ENCODE assay signal across 23 cellular contexts in genomic region chr2:71681626-71682025, GRCh38.
"Had no signal": no experiment of that assay in that cellular context is flagged by ENCODE, and none has a peak within 500 bp of the region (broad histone marks: within the 10 kb centered on the region; RNA-seq: fewer than 3 reads in every experiment).

No MANE protein-coding gene starts in this region.

- H3K4me3 Mint-ChIP-seq: effector memory CD8-positive, alpha-beta T cell; immature natural killer cell; naive thymus-derived CD8-positive, alpha-beta T cell; nephron progenitor cell; stimulated activated memory B cell treated with anti-CD40 and anti-IgM and Interleukin-4, amounts not matched to agents 10 μg/mL and 1 μg/mL and 100 μg/mL, for 72 hours; stimulated activated naive CD8-positive, alpha-beta T cell treated with anti-CD3 and anti-CD28 coated beads, Interleukin-15, Interleukin-2, amounts not matched to agents 100 ng/mL and 50 ng/mL, for 24 hours had no signal

- DNase-seq: cerebellar nuclear complex; cortex of kidney; effector memory CD8-positive, alpha-beta T cell; hypothalamus; immature natural killer cell; islet precursor cell; kidney glomerular epithelial cell; mesenchymal stem cell; midbrain; nephron progenitor cell; occipital lobe; retina; stimulated activated CD4-positive, alpha-beta T cell treated with anti-CD3 and anti-CD28 coated beads, Interleukin-4, amount 100 ng/mL, for 4 hours; upper lobe of left lung; uterus had no signal

- H3K4me1 ChIP-seq: right lobe of liver, tibial nerve, uterus had no signal

- H3K27me3 ChIP-seq: ovary, right lobe of liver, tibial nerve, upper lobe of left lung, uterus had no signal

- ATAC-seq: effector memory CD8-positive, alpha-beta T cell; naive thymus-derived CD8-positive, alpha-beta T cell; right lobe of liver; stimulated activated memory B cell treated with anti-CD40 and anti-IgM and Interleukin-4, amounts not matched to agents 10 μg/mL and 1 μg/mL and 100 μg/mL, for 72 hours had no signal

- H3K36me3 ChIP-seq: ovary, thoracic aorta, tibial nerve, uterus had no signal

- H3K9me3 ChIP-seq: ovary, right lobe of liver, thoracic aorta, tibial nerve, upper lobe of left lung, uterus had no signal

- H3K27me3 Mint-ChIP-seq: stimulated activated memory B cell treated with anti-CD40 and anti-IgM and Interleukin-4, amounts not matched to agents 10 μg/mL and 1 μg/mL and 100 μg/mL, for 72 hours had no signal

- H3K9me3 Mint-ChIP-seq: effector memory CD8-positive, alpha-beta T cell; immature natural killer cell; naive thymus-derived CD8-positive, alpha-beta T cell; nephron progenitor cell; stimulated activated memory B cell treated with anti-CD40 and anti-IgM and Interleukin-4, amounts not matched to agents 10 μg/mL and 1 μg/mL and 100 μg/mL, for 72 hours; stimulated activated naive CD8-positive, alpha-beta T cell treated with anti-CD3 and anti-CD28 coated beads, Interleukin-15, Interleukin-2, amounts not matched to agents 100 ng/mL and 50 ng/mL, for 24 hours had no signal

- H3K27ac Mint-ChIP-seq: effector memory CD8-positive, alpha-beta T cell; immature natural killer cell; nephron progenitor cell; stimulated activated memory B cell treated with anti-CD40 and anti-IgM and Interleukin-4, amounts not matched to agents 10 μg/mL and 1 μg/mL and 100 μg/mL, for 72 hours; stimulated activated naive CD8-positive, alpha-beta T cell treated with anti-CD3 and anti-CD28 coated beads, Interleukin-15, Interleukin-2, amounts not matched to agents 100 ng/mL and 50 ng/mL, for 24 hours had no signal

- H3K36me3 Mint-ChIP-seq: immature natural killer cell; naive thymus-derived CD8-positive, alpha-beta T cell; stimulated activated memory B cell treated with anti-CD40 and anti-IgM and Interleukin-4, amounts not matched to agents 10 μg/mL and 1 μg/mL and 100 μg/mL, for 72 hours had no signal

- H3K4me1 Mint-ChIP-seq: immature natural killer cell; stimulated activated memory B cell treated with anti-CD40 and anti-IgM and Interleukin-4, amounts not matched to agents 10 μg/mL and 1 μg/mL and 100 μg/mL, for 72 hours had no signal

- H3K27ac ChIP-seq: ovary, right lobe of liver, thoracic aorta, tibial nerve, upper lobe of left lung, uterus had no signal

- H3K4me3 ChIP-seq: lung, ovary, right lobe of liver, thoracic aorta, tibial nerve, upper lobe of left lung, uterus had no signal
